15 cellular contexts compared by ENCODE assay signal in the genomic region with DNA sequence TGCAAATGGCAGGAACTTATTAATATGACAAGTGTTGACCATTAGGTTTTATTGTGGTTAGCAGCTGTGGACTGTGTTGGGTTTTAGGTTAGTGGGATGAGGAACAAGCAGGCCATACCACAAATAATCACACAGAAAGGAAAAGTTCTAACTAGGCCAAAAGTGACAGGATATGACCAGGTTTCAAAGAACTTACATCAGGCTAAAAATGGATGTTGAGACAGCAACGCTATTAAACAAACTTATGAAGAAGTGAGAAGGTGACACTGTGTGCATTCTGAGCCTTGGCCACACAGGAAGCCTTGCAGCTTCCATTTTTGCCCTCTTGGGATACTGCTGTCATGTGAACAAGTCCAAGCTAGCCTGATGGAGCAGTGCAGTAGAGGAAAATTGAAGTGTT.
DNase-seq lines count a peak whose midpoint lies in the region; ATAC-seq and TF ChIP-seq lines count a peak whose summit lies in the region.
"Had no signal": no experiment of that assay in that cellular context is flagged by ENCODE, and none has a peak within 500 bp of the region (broad histone marks: within the 10 kb centered on the region; RNA-seq: fewer than 3 reads in every experiment).

No MANE protein-coding gene starts in this region.

- H3K36me3 ChIP-seq in left ventricle myocardium inferior = no peaks in the 10 kb centered on the region
- H3K36me3 ChIP-seq in A673 (ENCODE audit: insufficient read depth, low read length, poor library complexity, severe bottlenecking) = no peaks in the 10 kb centered on the region
- H3K36me3 ChIP-seq: WERI-Rb-1 had no signal

- H3K27me3 ChIP-seq in left ventricle myocardium inferior (ENCODE audit: low read depth) (no peaks in the 10 kb centered on the region), A673 (replicated peaks; ENCODE audit: insufficient read depth, low read depth, low read length, poor library complexity) (peaks cover 6% of the 10 kb centered on the region)

- no peak overlapping the region for H3K4me3 ChIP-seq in left ventricle myocardium inferior
- no peak overlapping the region for H3K4me3 ChIP-seq in A673 (ENCODE audit: low read depth, low read length, poor library complexity, severe bottlenecking)

- POLR2A ChIA-PET in A673 (lab: Charles Lee; ENCODE audit: low non-redundant PET) = no interaction called here

- intact Hi-C loops in left ventricle myocardium inferior (cut with micrococcal nuclease) (no loop called here), A673 (cut with micrococcal nuclease; ENCODE audit: unreplicated experiment) (no loop called here)

- H3K4me1 ChIP-seq in left ventricle myocardium inferior = peaks cover 7% of the 10 kb centered on the region
- no peaks in the 10 kb centered on the region for H3K4me1 ChIP-seq in A673 (ENCODE audit: insufficient read depth, low read length, poor library complexity, severe bottlenecking)

- DNase-seq in Daoy (ENCODE audit: low read depth) = peak; percentile 21
- DNase-seq in RPMI7951 (ENCODE audit: low read depth) = peak; percentile 72
- DNase-seq in left ventricle myocardium inferior = no peak
- DNase-seq in activated CD4-positive, alpha-beta T cell treated with anti-CD3 and anti-CD28 coated beads, Interleukin-2, amount 50 U/mL, for 4 hours = no peak
- no peak for DNase-seq in A673 (ENCODE audit: low spot score)
- DNase-seq: AML-193; central memory CD4-positive, alpha-beta T cell; foreskin melanocyte; NCI-H1930; occipital lobe; stimulated activated CD4-positive, alpha-beta T cell treated with anti-CD3 and anti-CD28 coated beads, Interleukin-2, amount 100 ng/mL, for 24 hours; WERI-Rb-1 had no signal

- no peaks in the 10 kb centered on the region for H3K9me3 ChIP-seq in left ventricle myocardium inferior (replicated peaks)
- no peaks in the 10 kb centered on the region for H3K9me3 ChIP-seq in A673 (ENCODE audit: low read depth, low read length, poor library complexity, severe bottlenecking)

- peak; percentile 65 for ATAC-seq in GM21825 (IDR thresholded peaks at IDR 0.05; ENCODE audit: unreplicated experiment)
- no peak for ATAC-seq in HG02763 (IDR thresholded peaks at IDR 0.05; ENCODE audit: unreplicated experiment)
- ATAC-seq in HG02798 (IDR thresholded peaks at IDR 0.05; ENCODE audit: poor library complexity, unreplicated experiment) = no peak

- no TSS peak for BruUV-seq in A673 (replicated peaks; lab: Mats Ljungman, UMichigan)

- CTCF ChIA-PET in A673 (lab: Charles Lee) = no interaction called here

- TF ChIP-seq CTCF in left ventricle myocardium inferior (IDR thresholded peaks at IDR 0.05; ENCODE audit: borderline replicate concordance) (no peak), A673 (conservative IDR thresholded peaks at IDR 0.05; ENCODE audit: low read depth, low read length) (no peak)

- peak overlapping the region; percentile 23 for H3K27ac ChIP-seq in left ventricle myocardium inferior (replicated peaks)
- no peak overlapping the region for H3K27ac ChIP-seq in A673 (ENCODE audit: low read depth, low read length, poor library complexity, severe bottlenecking)
- H3K27ac ChIP-seq: WERI-Rb-1 had no signal

Comparison
In these comparisons a context has a peak if more than half of its experiments do, and no peak if none do; other contexts are left out.
1. DNase-seq: peak in Daoy (single experiment) and RPMI7951 (single experiment); none in left ventricle myocardium inferior (single experiment), activated CD4-positive, alpha-beta T cell treated with anti-CD3 and anti-CD28 coated beads, Interleukin-2, amount 50 U/mL, for 4 hours (0 of 2) and A673 (single experiment).